8 cellular contexts compared by ENCODE assay signal in the genomic region with DNA sequence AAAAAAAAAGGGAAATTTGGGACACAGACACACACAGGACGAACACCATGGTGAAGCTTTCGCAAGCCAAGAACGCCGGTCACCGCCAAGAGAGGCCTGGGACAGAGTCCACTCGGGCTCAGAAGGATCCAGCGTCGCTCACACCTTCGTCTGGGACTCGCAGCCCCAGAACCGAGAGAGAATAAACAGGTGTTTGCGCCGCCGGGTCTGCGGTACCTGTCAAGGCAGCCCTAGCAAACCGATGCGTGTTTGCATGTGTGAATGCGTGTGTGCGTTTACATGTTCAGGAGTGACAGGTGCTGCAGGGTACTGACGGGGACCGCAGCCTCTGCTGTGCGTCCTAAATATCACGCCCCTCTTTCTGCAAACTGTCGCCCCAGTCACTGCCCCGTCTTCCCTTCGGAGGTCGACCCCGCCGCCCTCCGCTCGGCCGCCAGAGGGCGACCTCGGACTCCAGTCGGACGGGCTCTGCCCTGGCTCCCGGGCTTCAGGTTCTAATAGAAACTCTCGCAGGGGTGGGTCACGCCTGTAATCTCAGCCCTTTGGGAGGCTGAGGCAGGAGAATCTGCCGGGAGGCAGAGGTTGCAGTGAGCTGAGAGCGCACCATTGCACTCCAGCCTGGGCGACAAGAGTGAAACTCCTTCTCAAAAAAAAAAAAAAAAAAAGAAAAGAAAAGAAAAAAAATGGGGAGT. TPM values are rescaled to one million over a fixed set of nuclear protein-coding genes. Genes with fewer than 3 reads are reported as not detected.
DNase-seq lines count a peak whose midpoint lies in the region; ATAC-seq, FAIRE-seq and TF ChIP-seq lines count a peak whose summit lies in the region.

No MANE protein-coding gene starts in this region.

- H3K4me2 ChIP-seq in astrocyte (ENCODE audit: low read length), result peak overlapping the region; percentile 85
- peak overlapping the region; percentile 93 for H3K4me2 ChIP-seq in skeletal muscle satellite cell (ENCODE audit: low read length)

- no peaks in the 10 kb centered on the region for H3K36me3 ChIP-seq in astrocyte (ENCODE audit: insufficient read depth, low read length)
- H3K36me3 ChIP-seq in iPS-15b (ENCODE audit: control insufficient read depth, insufficient read depth, low read length), result no peaks in the 10 kb centered on the region
- peaks cover 7% of the 10 kb centered on the region for H3K36me3 ChIP-seq in skeletal muscle satellite cell (ENCODE audit: insufficient read depth, low read length)

- H3K4me1 ChIP-seq in astrocyte (ENCODE audit: insufficient read depth, low read length), result no peaks in the 10 kb centered on the region
- no peaks in the 10 kb centered on the region for H3K4me1 ChIP-seq in iPS-15b (ENCODE audit: control insufficient read depth, insufficient read depth, low read length)
- peaks cover 10% of the 10 kb centered on the region for H3K4me1 ChIP-seq in skeletal muscle satellite cell (ENCODE audit: control insufficient read depth, insufficient read depth, low read length)

- ATAC-seq in HG02870 (IDR thresholded peaks at IDR 0.05; ENCODE audit: unreplicated experiment), result no peak

- peak overlapping the region; percentile 76 for H3K4me3 Mint-ChIP-seq in astrocyte (ENCODE audit: unreplicated experiment)

- no peaks in the 10 kb centered on the region for H3K4me1 Mint-ChIP-seq in astrocyte (ENCODE audit: low read depth, unreplicated experiment)

- H3K9me3 ChIP-seq in astrocyte (ENCODE audit: insufficient read depth, low read depth, low read length) (peaks cover 3% of the 10 kb centered on the region), iPS-15b (ENCODE audit: control insufficient read depth, insufficient read depth, low read length) (no peaks in the 10 kb centered on the region), skeletal muscle satellite cell (replicated peaks; ENCODE audit: low read length) (no peaks in the 10 kb centered on the region)

- no peak overlapping the region for H3K27ac ChIP-seq in astrocyte (ENCODE audit: low read depth, low read length)

- H3K4me3 ChIP-seq in astrocyte (ENCODE audit: insufficient read depth, low read depth, low read length) (peak overlapping the region; percentile 44), iPS-15b (ENCODE audit: low read depth, low read length) (peak overlapping the region; percentile 46), skeletal muscle satellite cell (ENCODE audit: low read length) (peak overlapping the region; percentile 68)

- H3K79me2 ChIP-seq in astrocyte (ENCODE audit: insufficient read depth, low read length), result no peaks in the 10 kb centered on the region

- FAIRE-seq in GM19239 (lab: Jason Lieb, UNC) (peak; percentile 37), astrocyte (lab: Jason Lieb, UNC) (no peak)

- peaks cover 2% of the 10 kb centered on the region for H3K9me3 Mint-ChIP-seq in astrocyte (ENCODE audit: unreplicated experiment)

- H2AFZ ChIP-seq in astrocyte (ENCODE audit: low read depth, low read length), result peak overlapping the region; percentile 69

- H3K27me3 Mint-ChIP-seq in astrocyte (ENCODE audit: low read depth, unreplicated experiment), result peaks cover 5% of the 10 kb centered on the region

- H3K27ac Mint-ChIP-seq in astrocyte (ENCODE audit: unreplicated experiment), result no peak overlapping the region

- peaks cover 4% of the 10 kb centered on the region for H3K36me3 Mint-ChIP-seq in astrocyte (ENCODE audit: low read depth, unreplicated experiment)

- DNase-seq in AG08395 (ENCODE audit: low spot score) (peak; percentile 89), GM19239 (ENCODE audit: insufficient read length, low spot score) (peak; percentile 91), NCI-H1092 (lab: John Stamatoyannopoulos, UW) (peak; percentile 78), T-helper 9 cell (peak; percentile 80), astrocyte (ENCODE audit: low read depth) (peak; percentile 22)

- peak; percentile 69 for TF ChIP-seq CTCF in astrocyte (IDR thresholded peaks at IDR 0.05; ENCODE audit: insufficient read depth, low read depth, low read length)

- H3K9ac ChIP-seq in astrocyte (ENCODE audit: low read length), result peak overlapping the region; percentile 54
- H3K9ac ChIP-seq in iPS-15b (ENCODE audit: low read depth, low read length), result no peak overlapping the region
- H3K9ac ChIP-seq in skeletal muscle satellite cell (ENCODE audit: low read depth, low read length), result peak overlapping the region; percentile 57

- H3K27me3 ChIP-seq in astrocyte (ENCODE audit: insufficient read depth, low read length), result no peaks in the 10 kb centered on the region
- H3K27me3 ChIP-seq in iPS-15b (ENCODE audit: control insufficient read depth, insufficient read depth, low read length), result no peaks in the 10 kb centered on the region
- H3K27me3 ChIP-seq in skeletal muscle satellite cell (ENCODE audit: control insufficient read depth, insufficient read depth, low read length), result no peaks in the 10 kb centered on the region

- no peaks in the 10 kb centered on the region for H4K20me1 ChIP-seq in astrocyte (ENCODE audit: insufficient read depth, low read length)

RNA-seq across cellular contexts. Expression of gene CSNK1G2, which starts 11.8 kb away (rescaled TPM):
- total RNA-seq in astrocyte, result 60.8 and 64.1 TPM in 2 replicates
- total RNA-seq in skeletal muscle satellite cell (2012; rRNA removed), result 55.3 and 64.9 TPM in 2 replicates

RNA-seq across cellular contexts. Expression of gene ADAT3, which starts 24.0 kb away (rescaled TPM):
- total RNA-seq in astrocyte, result 3.7 and 5.7 TPM in 2 replicates
- 3.3 and 3.5 TPM in 2 replicates for total RNA-seq in skeletal muscle satellite cell (2012; rRNA removed)

RNA-seq across cellular contexts. Expression of gene SCAMP4, which starts 24.0 kb away (rescaled TPM):
- 72.2 and 73.4 TPM in 2 replicates for total RNA-seq in astrocyte
- 45.2 and 65.9 TPM in 2 replicates for total RNA-seq in skeletal muscle satellite cell (2012; rRNA removed)

RNA-seq across cellular contexts. Expression of gene ABHD17A, which starts 43.9 kb away (rescaled TPM):
- 56.7 and 61.4 TPM in 2 replicates for total RNA-seq in astrocyte
- total RNA-seq in skeletal muscle satellite cell (2012; rRNA removed), result 61.8 and 64.4 TPM in 2 replicates

Comparison
In these comparisons a context has a peak if more than half of its experiments do, and no peak if none do; other contexts are left out.
1. DNase-seq: peak in every context shown above with its lines; median percentile 91 in GM19239; 89 in AG08395; 80 in T-helper 9 cell; 78 in NCI-H1092; 22 in astrocyte.